ENCODE assay signal across 1 cellular context in genomic region chr20:36101201-36101600, GRCh38.
TF ChIP-seq lines count a peak whose summit lies in the region.

No MANE protein-coding gene starts in this region.

TF ChIP-seq in HepG2, 621 proteins besides CTCF, POLR2A, EP300 and RAD21 (continued from another document):
- TF ChIP-seq GMEB1 (CRISPR knock-in tag; IDR thresholded peaks at IDR 0.05; ENCODE audit: borderline replicate concordance) (no peak), ZFP36L2 (CRISPR knock-in tag; IDR thresholded peaks at IDR 0.05) (no peak), USF2 (IDR thresholded peaks at IDR 0.05; ENCODE audit: low read depth, low read length) (no peak), USF2 (CRISPR knock-in tag; IDR thresholded peaks at IDR 0.05; ENCODE audit: borderline replicate concordance) (no peak), SOX6 (IDR thresholded peaks at IDR 0.05) (no peak), SOX6 (CRISPR knock-in tag; IDR thresholded peaks at IDR 0.05) (no peak)
TF ChIP-seq in HepG2: peak in this region for 0.
